Comparison of ENCODE assay signal across 22 cellular contexts in the genomic region with DNA sequence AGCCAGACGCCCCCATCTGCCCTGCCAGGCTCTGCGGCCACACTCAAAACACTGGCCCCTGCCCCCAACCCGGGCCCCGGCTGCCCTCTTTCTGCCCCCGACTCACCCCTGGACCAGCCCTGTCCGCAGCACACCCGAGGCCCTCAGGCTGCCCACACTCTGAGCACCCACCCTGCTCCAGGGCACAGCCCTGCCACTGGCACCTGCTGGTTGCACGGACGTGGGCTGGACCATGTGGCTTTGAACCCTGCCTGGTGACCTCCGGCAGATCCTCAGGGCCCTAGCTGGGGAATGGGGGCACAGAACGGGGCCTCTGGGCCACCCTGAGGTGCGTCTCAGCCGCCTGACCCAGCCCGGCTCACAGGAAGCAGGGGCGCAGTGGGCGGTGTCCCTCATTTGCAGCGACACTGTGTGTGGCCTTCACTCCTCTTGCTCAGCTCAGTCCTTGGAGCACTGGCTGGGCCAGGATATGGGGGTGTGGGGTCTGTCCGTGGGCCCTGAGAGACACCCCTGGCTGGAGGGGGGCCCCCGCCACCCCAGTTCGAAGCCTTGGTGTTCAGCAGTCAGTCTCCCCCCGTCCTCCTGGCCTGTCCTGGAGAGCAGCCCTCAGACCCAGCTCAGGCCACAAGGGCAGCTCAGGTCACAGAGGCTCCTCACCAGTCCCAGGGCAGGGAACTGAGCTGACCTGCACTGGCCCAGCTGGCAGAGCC.
DNase-seq lines count a peak whose midpoint lies in the region; ATAC-seq and TF ChIP-seq lines count a peak whose summit lies in the region.
"Had no signal": no experiment of that assay in that cellular context is flagged by ENCODE, and none has a peak within 500 bp of the region (broad histone marks: within the 10 kb centered on the region; RNA-seq: fewer than 3 reads in every experiment).

No MANE protein-coding gene starts in this region.

- H2AK5ac ChIP-seq in neuronal stem cell (ENCODE audit: low read depth, low read length), result peak overlapping the region; percentile 84
- H2AK5ac ChIP-seq in trophoblast cell (ENCODE audit: low read length), result no peak overlapping the region

- H2AFZ ChIP-seq in neuronal stem cell (ENCODE audit: low read length), result no peak overlapping the region
- H2AFZ ChIP-seq in trophoblast cell (ENCODE audit: insufficient read depth, low read length, poor library complexity), result no peak overlapping the region

- H3K27me3 Mint-ChIP-seq in stimulated activated naive CD8-positive, alpha-beta T cell treated with anti-CD3 and anti-CD28 coated beads, Interleukin-15, amount 100 ng/mL, for 72 hours, result no peaks in the 10 kb centered on the region
- peaks cover 6% of the 10 kb centered on the region for H3K27me3 Mint-ChIP-seq in glutamatergic neuron (ENCODE audit: unreplicated experiment)
- H3K27me3 Mint-ChIP-seq in activated CD4-positive, alpha-beta T cell treated with anti-CD3 and anti-CD28 coated beads, Interleukin-2, amount 10 ng/mL, durations not matched to agents 24 days and 14 days, result no peaks in the 10 kb centered on the region
- H3K27me3 Mint-ChIP-seq: B cell; CD4-positive, CD25-positive, alpha-beta regulatory T cell had no signal

- peaks cover 25% of the 10 kb centered on the region for H3K4me1 Mint-ChIP-seq in stimulated activated naive CD8-positive, alpha-beta T cell treated with anti-CD3 and anti-CD28 coated beads, Interleukin-15, amount 100 ng/mL, for 72 hours
- H3K4me1 Mint-ChIP-seq in glutamatergic neuron (ENCODE audit: low read depth, unreplicated experiment), result peaks cover 7% of the 10 kb centered on the region
- peaks cover 2% of the 10 kb centered on the region for H3K4me1 Mint-ChIP-seq in activated CD4-positive, alpha-beta T cell treated with anti-CD3 and anti-CD28 coated beads, Interleukin-2, amount 10 ng/mL, durations not matched to agents 24 days and 14 days
- H3K4me1 Mint-ChIP-seq: H9 had no signal

- no peak for TF ChIP-seq CTCF in glutamatergic neuron (IDR thresholded peaks at IDR 0.05; ENCODE audit: partially characterized antibody, unreplicated experiment)

- H3K4ac ChIP-seq in neuronal stem cell (ENCODE audit: low read length) (no peak overlapping the region), trophoblast cell (ENCODE audit: low read depth, low read length) (no peak overlapping the region)

- H4K12ac ChIP-seq in trophoblast cell (ENCODE audit: low read depth, low read length), result no peak overlapping the region

- peak overlapping the region; percentile 75 for H2BK15ac ChIP-seq in neuronal stem cell (ENCODE audit: low read length)

- intact Hi-C loops in activated CD4-positive, alpha-beta T cell treated with anti-CD3 and anti-CD28 coated beads, Interleukin-2, amount 10 ng/mL, durations not matched to agents 24 days and 14 days (cut with micrococcal nuclease), result no loop called here

- H3K79me1 ChIP-seq in neuronal stem cell (ENCODE audit: low read depth, low read length) (peaks cover 10% of the 10 kb centered on the region), trophoblast cell (ENCODE audit: low read length) (no peaks in the 10 kb centered on the region)

- H3K14ac ChIP-seq in neuronal stem cell (ENCODE audit: low read length) (peak overlapping the region; percentile 97), trophoblast cell (ENCODE audit: low read length) (no peak overlapping the region)

- H3K27me3 ChIP-seq in neuronal stem cell (ENCODE audit: control insufficient read depth in 3 of 3, insufficient read depth in 3 of 3, low read depth in 1 of 3, low read length in 3 of 3) (peaks cover 0 to 25% (median 3%) of the 10 kb centered on the region in 3 experiments), trophoblast cell (ENCODE audit: insufficient read depth, low read length) (no peaks in the 10 kb centered on the region)
- H3K27me3 ChIP-seq: MG63, SJSA1 had no signal

- no peak overlapping the region for H4K8ac ChIP-seq in neuronal stem cell (ENCODE audit: low read depth, low read length)
- H4K8ac ChIP-seq in trophoblast cell (ENCODE audit: low read depth, low read length), result no peak overlapping the region

- H3K79me2 ChIP-seq in trophoblast cell (ENCODE audit: control insufficient read depth, insufficient read depth, low read length, poor library complexity), result no peaks in the 10 kb centered on the region

- H3K4me1 ChIP-seq in neuronal stem cell (ENCODE audit: control insufficient read depth in 2 of 2, insufficient read depth in 1 of 2, low read depth in 1 of 2, low read length in 2 of 2), result peaks cover 0 to 4% of the 10 kb centered on the region in 2 donors
- no peaks in the 10 kb centered on the region for H3K4me1 ChIP-seq in trophoblast cell (ENCODE audit: control insufficient read depth in 1 of 2, insufficient read depth in 2 of 2, low read length in 2 of 2)
- H3K4me1 ChIP-seq: A549, SJSA1 had no signal

- H2BK12ac ChIP-seq in neuronal stem cell (ENCODE audit: low read length) (no peak overlapping the region), trophoblast cell (ENCODE audit: low read length) (no peak overlapping the region)

- peak overlapping the region; percentile 53 for H4K91ac ChIP-seq in neuronal stem cell (ENCODE audit: low read depth, low read length, poor library complexity)
- H4K91ac ChIP-seq in trophoblast cell (ENCODE audit: low read depth, low read length), result no peak overlapping the region

- H3K18ac ChIP-seq in neuronal stem cell (ENCODE audit: low read length) (peak overlapping the region; percentile 48), trophoblast cell (ENCODE audit: low read length) (no peak overlapping the region)

- no peaks in the 10 kb centered on the region for H3K36me3 ChIP-seq in neuronal stem cell (replicated peaks in 1 of 2; ENCODE audit: control insufficient read depth in 2 of 2, insufficient read depth in 2 of 2, low read length in 2 of 2)
- H3K36me3 ChIP-seq in trophoblast cell (ENCODE audit: control insufficient read depth in 1 of 2, insufficient read depth in 2 of 2, low read length in 2 of 2), result no peaks in the 10 kb centered on the region
- H3K36me3 ChIP-seq: MG63, SJSA1 had no signal

- ATAC-seq in stimulated activated naive CD8-positive, alpha-beta T cell treated with anti-CD3 and anti-CD28 coated beads, Interleukin-15, Interleukin-2, amounts not matched to agents 100 U/mL and 50 U/mL, for 24 hours, result peak; percentile 33
- no peak for ATAC-seq in stimulated activated naive CD8-positive, alpha-beta T cell treated with anti-CD3 and anti-CD28 coated beads, Interleukin-15, amount 100 ng/mL, for 72 hours
- ATAC-seq: A549, K562, Panc1 had no signal

- no peak for DNase-seq in stimulated activated naive CD8-positive, alpha-beta T cell treated with anti-CD3 and anti-CD28 coated beads, Interleukin-15, Interleukin-2, amounts not matched to agents 100 U/mL and 50 U/mL, for 24 hours
- no peak for DNase-seq in stimulated activated naive CD8-positive, alpha-beta T cell treated with anti-CD3 and anti-CD28 coated beads, Interleukin-15, amount 100 ng/mL, for 72 hours
- DNase-seq in glutamatergic neuron (peak; percentile 14), neuronal stem cell (ENCODE audit: low spot score) (no peak), GM19238 (ENCODE audit: insufficient read length, low spot score) (no peak), trophoblast cell (no peak), retina (no peak)
- no peak for DNase-seq in activated CD4-positive, alpha-beta T cell treated with anti-CD3 and anti-CD28 coated beads, Interleukin-2, amount 10 ng/mL, durations not matched to agents 24 days and 14 days
- DNase-seq: CD4-positive, CD25-positive, alpha-beta regulatory T cell; H9; MG63; NCI-H1048; NCI-H1417 treated with DMSO at 0.1 percent for 48 hours; NCI-H187 treated with DMSO at 0.1 percent for 48 hours; NCI-H2107; NCI-H510A; NCI-H82 had no signal

- H3K9me3 ChIP-seq in neuronal stem cell (replicated peaks in 1 of 2; ENCODE audit: control insufficient read depth in 2 of 2, insufficient read depth in 1 of 2, low read depth in 1 of 2, low read length in 2 of 2) (peaks cover 0 to 8% of the 10 kb centered on the region in 2 donors), trophoblast cell (ENCODE audit: insufficient read depth, low read depth, low read length) (peaks cover 3% of the 10 kb centered on the region)
- H3K9me3 ChIP-seq: A549, MG63, SJSA1 had no signal

- peak overlapping the region; percentile 66 for H2BK5ac ChIP-seq in neuronal stem cell (ENCODE audit: low read length)
- no peak overlapping the region for H2BK5ac ChIP-seq in trophoblast cell (ENCODE audit: low read depth, low read length, poor library complexity)

- H3K4me3 Mint-ChIP-seq in stimulated activated naive CD8-positive, alpha-beta T cell treated with anti-CD3 and anti-CD28 coated beads, Interleukin-15, amount 100 ng/mL, for 72 hours, result no peak overlapping the region
- H3K4me3 Mint-ChIP-seq in glutamatergic neuron (ENCODE audit: unreplicated experiment), result no peak overlapping the region
- no peak overlapping the region for H3K4me3 Mint-ChIP-seq in activated CD4-positive, alpha-beta T cell treated with anti-CD3 and anti-CD28 coated beads, Interleukin-2, amount 10 ng/mL, durations not matched to agents 24 days and 14 days
- H3K4me3 Mint-ChIP-seq: B cell; CD4-positive, CD25-positive, alpha-beta regulatory T cell; H9 had no signal

- peak overlapping the region in 1 of 2 donors; percentile 19 for H3K27ac Mint-ChIP-seq in stimulated activated naive CD8-positive, alpha-beta T cell treated with anti-CD3 and anti-CD28 coated beads, Interleukin-15, amount 100 ng/mL, for 72 hours
- no peak overlapping the region for H3K27ac Mint-ChIP-seq in glutamatergic neuron (ENCODE audit: unreplicated experiment)
- H3K27ac Mint-ChIP-seq in activated CD4-positive, alpha-beta T cell treated with anti-CD3 and anti-CD28 coated beads, Interleukin-2, amount 10 ng/mL, durations not matched to agents 24 days and 14 days, result no peak overlapping the region
- H3K27ac Mint-ChIP-seq: B cell, H9 had no signal

- no peak overlapping the region for H3K27ac ChIP-seq in neuronal stem cell (replicated peaks; ENCODE audit: low read length)
- no peak overlapping the region for H3K27ac ChIP-seq in trophoblast cell (ENCODE audit: low read depth, low read length)
- H3K27ac ChIP-seq: A549, SJSA1 had no signal

- peaks cover 8 to 12% of the 10 kb centered on the region in 2 donors for H3K9me3 Mint-ChIP-seq in stimulated activated naive CD8-positive, alpha-beta T cell treated with anti-CD3 and anti-CD28 coated beads, Interleukin-15, amount 100 ng/mL, for 72 hours
- H3K9me3 Mint-ChIP-seq in glutamatergic neuron (ENCODE audit: unreplicated experiment), result peaks cover 8% of the 10 kb centered on the region
- H3K9me3 Mint-ChIP-seq in activated CD4-positive, alpha-beta T cell treated with anti-CD3 and anti-CD28 coated beads, Interleukin-2, amount 10 ng/mL, durations not matched to agents 24 days and 14 days, result peaks cover 4% of the 10 kb centered on the region
- H3K9me3 Mint-ChIP-seq: H9 had no signal

- H3K9ac ChIP-seq in neuronal stem cell (ENCODE audit: low read depth, low read length, poor library complexity) (no peak overlapping the region), trophoblast cell (ENCODE audit: low read length) (no peak overlapping the region)

- H3K4me2 ChIP-seq in neuronal stem cell (ENCODE audit: insufficient read depth, low read length, poor library complexity, severe bottlenecking), result no peak overlapping the region
- H3K4me2 ChIP-seq in trophoblast cell (ENCODE audit: low read length), result no peak overlapping the region
- H3K4me2 ChIP-seq: A549 had no signal

- H2BK120ac ChIP-seq in neuronal stem cell (ENCODE audit: low read depth, low read length) (no peak overlapping the region), trophoblast cell (ENCODE audit: insufficient read depth, low read length, poor library complexity) (no peak overlapping the region)

- H3K4me3 ChIP-seq in neuronal stem cell (ENCODE audit: low read length in 2 of 2) (no peak overlapping the region), trophoblast cell (ENCODE audit: low read depth, low read length) (no peak overlapping the region)
- H3K4me3 ChIP-seq: A549, K562, MG63, SJSA1 had no signal

- WGBS in neuronal stem cell (ENCODE audit: extremely low coverage in 2 of 2, insufficient read length in 2 of 2, insufficient replicate concordance in 1 of 2), 2 donors, result no CpG with 5 or more reads among the region's 21 CpGs
- no CpG with 5 or more reads among the region's 21 CpGs for WGBS in trophoblast cell (ENCODE audit: extremely low coverage, insufficient coverage, insufficient read length)

- H3K36me3 Mint-ChIP-seq in glutamatergic neuron (ENCODE audit: unreplicated experiment), result no peaks in the 10 kb centered on the region
- no peaks in the 10 kb centered on the region for H3K36me3 Mint-ChIP-seq in activated CD4-positive, alpha-beta T cell treated with anti-CD3 and anti-CD28 coated beads, Interleukin-2, amount 10 ng/mL, durations not matched to agents 24 days and 14 days (ENCODE audit: low read depth)

- H3K23ac ChIP-seq in neuronal stem cell (ENCODE audit: low read depth, low read length, poor library complexity) (no peak overlapping the region), trophoblast cell (ENCODE audit: low read length) (no peak overlapping the region)
